In genomic region chr18:24397131-24397693, GRCh38 we compare ENCODE assay signal across 8 cellular contexts. TPM values are rescaled to one million over a fixed set of nuclear protein-coding genes. Genes with fewer than 3 reads are reported as not detected.
DNase-seq lines count a peak whose midpoint lies in the region; ATAC-seq and TF ChIP-seq lines count a peak whose summit lies in the region.

No MANE protein-coding gene starts in this region.

- H3K9ac ChIP-seq in endocrine pancreas (ENCODE audit: control insufficient read depth, insufficient read depth, low read length), result no peak overlapping the region

- peak; percentile 20 for ATAC-seq in HG02885 (IDR thresholded peaks at IDR 0.05; ENCODE audit: poor library complexity, unreplicated experiment)
- ATAC-seq in lower lobe of right lung, result peak; percentile 66 to 76

- TF ChIP-seq CTCF in WI38 (IDR thresholded peaks at IDR 0.05; ENCODE audit: low read depth, low read length), result no peak
- TF ChIP-seq CTCF in lower lobe of right lung (IDR thresholded peaks at IDR 0.05), result no peak

- H3K4me1 ChIP-seq in endocrine pancreas (ENCODE audit: control insufficient read depth, insufficient read depth, low read length) (no peaks in the 10 kb centered on the region), lower lobe of right lung (peaks cover 11% of the 10 kb centered on the region)

- intact Hi-C loops in lower lobe of right lung (cut with DNase I), result no loop called here

- H3K27me3 ChIP-seq in endocrine pancreas (ENCODE audit: control insufficient read depth, insufficient read depth, low read length) (peaks cover 4% of the 10 kb centered on the region), lower lobe of right lung (ENCODE audit: low read depth) (no peaks in the 10 kb centered on the region)

- DNase-seq in COR-L47 (lab: John Stamatoyannopoulos, UW), result peak; percentile 85
- DNase-seq in NCI-H226, result peak; percentile 6
- peak; percentile 73 for DNase-seq in lower lobe of right lung
- DNase-seq in stimulated activated CD8-positive, alpha-beta memory T cell treated with anti-CD3 and anti-CD28 coated beads, Interleukin-15, amount 100 ng/mL, for 24 hours (ENCODE audit: low read depth), result peak; percentile 6
- DNase-seq in islet precursor cell, result no peak

- H3K36me3 ChIP-seq in endocrine pancreas (ENCODE audit: control insufficient read depth, insufficient read depth, low read length), result no peaks in the 10 kb centered on the region
- no peaks in the 10 kb centered on the region for H3K36me3 ChIP-seq in lower lobe of right lung

- H3K4me3 ChIP-seq in WI38 (ENCODE audit: low read depth, low read length) (peak overlapping the region; percentile 85), endocrine pancreas (ENCODE audit: control insufficient read depth, insufficient read depth, low read length) (peak overlapping the region; percentile 7), lower lobe of right lung (peak overlapping the region; percentile 70)

- peak overlapping the region; percentile 89 for H3K27ac ChIP-seq in lower lobe of right lung

- H3K9me3 ChIP-seq in endocrine pancreas (ENCODE audit: control insufficient read depth, low read length) (no peaks in the 10 kb centered on the region), lower lobe of right lung (no peaks in the 10 kb centered on the region)

RNA-seq across cellular contexts. Expression of gene OSBPL1A, which starts 0.4 kb away (rescaled TPM):
- 50.6 TPM for total RNA-seq in lower lobe of right lung

RNA-seq across cellular contexts. Expression of gene IMPACT, which starts 29.3 kb away (rescaled TPM):
- 25.6 TPM for total RNA-seq in lower lobe of right lung

Comparison
In these comparisons a context has a peak if more than half of its experiments do, and no peak if none do; other contexts are left out.
1. H3K4me3 ChIP-seq: peak in every context shown above with its lines; median percentile 85 in WI38; 70 in lower lobe of right lung; 7 in endocrine pancreas.